In genomic region chr7:100874300-100874576, GRCh38 we compare ENCODE assay signal across 8 cellular contexts. TPM values are rescaled to one million over a fixed set of nuclear protein-coding genes. Genes with fewer than 3 reads are reported as not detected.
DNase-seq lines count a peak whose midpoint lies in the region; ATAC-seq, FAIRE-seq and TF ChIP-seq lines count a peak whose summit lies in the region.

No MANE protein-coding gene starts in this region.

- H3K36me3 Mint-ChIP-seq in activated CD4-positive, alpha-beta T cell treated with anti-CD3 and anti-CD28 coated beads, Interleukin-2, amount 10 ng/mL, durations not matched to agents 7 days and 5 days (ENCODE audit: low read depth), result peaks cover 65% of the 10 kb centered on the region

- POLR2A ChIA-PET in activated CD4-positive, alpha-beta T cell treated with anti-CD3 and anti-CD28 coated beads, Interleukin-2, amount 10 ng/mL, durations not matched to agents 7 days and 5 days (lab: Charles Lee), result interaction anchor here (2.3 kb wide), 1 partner anchor 15 kb away, joined by 18 read pairs; the partner anchor contains the start of gene UFSP1
- POLR2A ChIA-PET in GM12878 (lab: Charles Lee), result interaction anchor here (0.6 to 7.0 kb wide), 2 partner anchors 14 to 200 kb away, joined by 5 to 131 read pairs; partner anchors contain the start of gene UFSP1

- H3K4me1 ChIP-seq in GM12878 (ENCODE audit: control insufficient read depth, insufficient read depth, low read length) (peaks cover 6% of the 10 kb centered on the region; the same call in 1 of the 2 replicates), right lobe of liver (peaks cover 0 to 24% (median 7%) of the 10 kb centered on the region in 4 donors), tibial nerve (peaks cover 0 to 54% (median 26%) of the 10 kb centered on the region in 4 donors)

- H3K9me3 ChIP-seq in GM12878 (replicated peaks; ENCODE audit: control insufficient read depth, insufficient read depth, low read length), result no peaks in the 10 kb centered on the region; the same call in 2 of the 3 replicates
- H3K9me3 ChIP-seq in right lobe of liver, result no peaks in the 10 kb centered on the region
- H3K9me3 ChIP-seq in tibial nerve, result no peaks in the 10 kb centered on the region

- TF ChIP-seq EP300 in GM12878 (IDR thresholded peaks at IDR 0.05; ENCODE audit: borderline replicate concordance in 1 of 2, control insufficient read depth in 1 of 2, low read depth in 2 of 2, low read length in 2 of 2) (no peak), tibial nerve (IDR thresholded peaks at IDR 0.05) (no peak)

- CTCF ChIA-PET in activated CD4-positive, alpha-beta T cell treated with anti-CD3 and anti-CD28 coated beads, Interleukin-2, amount 10 ng/mL, durations not matched to agents 7 days and 5 days (lab: Charles Lee), result interaction anchor here (0.6 to 3.2 kb wide), 4 partner anchors 13 to 1306 kb away, joined by 3 to 23 read pairs (median 4); partner anchors contain the start of gene SLC12A9
- CTCF ChIA-PET in GM12878 (lab: Yijun Ruan, JAX), result interaction anchor here (0.6 to 1.6 kb wide), 2 partner anchors 15 to 269 kb away, joined by 3 to 4 read pairs; partner anchors contain the start of gene UFSP1

- no peak for DNase-seq in activated CD4-positive, alpha-beta T cell treated with anti-CD3 and anti-CD28 coated beads, Interleukin-2, amount 10 ng/mL, durations not matched to agents 7 days and 5 days
- no peak for DNase-seq in activated CD4-positive, alpha-beta T cell treated with anti-CD3 and anti-CD28 coated beads, Interleukin-2, amount 50 U/mL, for 1 hour
- no peak for DNase-seq in GM12878 (ENCODE audit: low read depth, low spot score)
- no peak for DNase-seq in right lobe of liver
- no peak for DNase-seq in tibial nerve (ENCODE audit: low spot score in 2 of 2)
- DNase-seq in epidermal melanocyte (ENCODE audit: insufficient read length, low spot score), result no peak

- H3K27ac ChIP-seq in GM12878 (ENCODE audit: control insufficient read depth, insufficient read depth) (peak overlapping the region; percentile 98), right lobe of liver (peak overlapping the region; percentile 80 to 87 (median 87)), tibial nerve (peak overlapping the region; percentile 84 to 98 (median 95))

- in situ Hi-C loops in GM12878 (cut with MboI), result no loop called here

- ATAC-seq in GM12878 (peak; percentile 6), right lobe of liver (no peak), HG03565 (IDR thresholded peaks at IDR 0.05; ENCODE audit: unreplicated experiment) (no peak), GM18519 (IDR thresholded peaks at IDR 0.05; ENCODE audit: low FRiP score, unreplicated experiment) (no peak)

- H3K9ac ChIP-seq in GM12878 (ENCODE audit: control insufficient read depth, insufficient read depth, low read length), result peak overlapping the region; percentile 98

- no TSS peak for BruUV-seq in GM12878 (replicated peaks; lab: Mats Ljungman, UMichigan)

- no peaks in the 10 kb centered on the region for H3K9me3 Mint-ChIP-seq in activated CD4-positive, alpha-beta T cell treated with anti-CD3 and anti-CD28 coated beads, Interleukin-2, amount 10 ng/mL, durations not matched to agents 7 days and 5 days

- no peak for TF ChIP-seq CTCF in GM12878 (IDR thresholded peaks at IDR 0.05 in 2 of 3, conservative IDR thresholded peaks at IDR 0.05 in 1 of 3; ENCODE audit: control insufficient read depth in 2 of 3, extremely low read depth in 1 of 3, insufficient read depth in 1 of 3, low read depth in 3 of 3, low read length in 3 of 3)
- TF ChIP-seq CTCF in right lobe of liver (IDR thresholded peaks at IDR 0.05), result no peak
- TF ChIP-seq CTCF in tibial nerve (IDR thresholded peaks at IDR 0.05), result no peak

- H3K27me3 ChIP-seq in GM12878 (replicated peaks in 1 of 2; ENCODE audit: control insufficient read depth in 2 of 2, insufficient read depth in 2 of 2, low read length in 1 of 2), result no peaks in the 10 kb centered on the region
- H3K27me3 ChIP-seq in right lobe of liver, result no peaks in the 10 kb centered on the region
- no peaks in the 10 kb centered on the region for H3K27me3 ChIP-seq in tibial nerve

- peak overlapping the region; percentile 99 for H3K4me2 ChIP-seq in GM12878 (ENCODE audit: control insufficient read depth, insufficient read depth)

- TF ChIP-seq POLR2A in GM12878 (IDR thresholded peaks at IDR 0.05; ENCODE audit: low read depth, low read length), result no peak
- TF ChIP-seq POLR2A in right lobe of liver (IDR thresholded peaks at IDR 0.05), result no peak
- TF ChIP-seq POLR2A in tibial nerve (IDR thresholded peaks at IDR 0.05), result no peak

- SMC1A ChIA-PET in GM12878 (lab: Charles Lee; ENCODE audit: uncharacterized antibody, unreplicated experiment), result no interaction called here

- peaks cover 55% of the 10 kb centered on the region for H3K4me1 Mint-ChIP-seq in activated CD4-positive, alpha-beta T cell treated with anti-CD3 and anti-CD28 coated beads, Interleukin-2, amount 10 ng/mL, durations not matched to agents 7 days and 5 days

- peak overlapping the region; percentile 95 for H3K27ac Mint-ChIP-seq in activated CD4-positive, alpha-beta T cell treated with anti-CD3 and anti-CD28 coated beads, Interleukin-2, amount 10 ng/mL, durations not matched to agents 7 days and 5 days

- H3K27me3 Mint-ChIP-seq in activated CD4-positive, alpha-beta T cell treated with anti-CD3 and anti-CD28 coated beads, Interleukin-2, amount 10 ng/mL, durations not matched to agents 7 days and 5 days, result no peaks in the 10 kb centered on the region

- peaks cover 2 to 20% of the 10 kb centered on the region in 2 experiments; a peak in 3 of 4 replicates for H3K36me3 ChIP-seq in GM12878 (ENCODE audit: control insufficient read depth in 2 of 2, insufficient read depth in 2 of 2, low read length in 1 of 2)
- peaks cover 0 to 42% (median 18%) of the 10 kb centered on the region in 4 donors for H3K36me3 ChIP-seq in right lobe of liver
- peaks cover 0 to 59% (median 0%) of the 10 kb centered on the region in 3 donors for H3K36me3 ChIP-seq in tibial nerve

- intact Hi-C loops in GM12878 (cut with micrococcal nuclease; ENCODE audit: unreplicated experiment), result no loop called here
- intact Hi-C loops in right lobe of liver (cut with DNase I), result no loop called here

- H3K79me2 ChIP-seq in GM12878 (ENCODE audit: control insufficient read depth, insufficient read depth, low read length), result peaks cover 53% of the 10 kb centered on the region

- FAIRE-seq in GM12878 (lab: Jason Lieb, UNC), result no peak

- peak overlapping the region; percentile 97 for H3K4me3 Mint-ChIP-seq in activated CD4-positive, alpha-beta T cell treated with anti-CD3 and anti-CD28 coated beads, Interleukin-2, amount 10 ng/mL, durations not matched to agents 7 days and 5 days

- RAD21 ChIA-PET in GM12878 (lab: Charles Lee; ENCODE audit: unreplicated experiment), result no interaction called here

- 83% methylated on average over 8 of the region's 8 CpGs for WGBS in GM12878 (ENCODE audit: insufficient coverage, insufficient replicate concordance, low lambda C conversion rate, missing lambda C conversion rate)
- 55% methylated on average over 4 of the region's 8 CpGs for WGBS in right lobe of liver (ENCODE audit: insufficient coverage, low coverage, low lambda C conversion rate, missing lambda C conversion rate)
- WGBS in tibial nerve, 2 donors, result 47 to 48% methylated on average over 8 of the region's 8 CpGs

- H3K4me3 ChIP-seq in GM12878, result peak overlapping the region; percentile 71
- H3K4me3 ChIP-seq in right lobe of liver, result peak overlapping the region; percentile 89 to 95 (median 92)
- H3K4me3 ChIP-seq in tibial nerve, result peak overlapping the region; percentile 49 to 97 (median 88)

- H2AFZ ChIP-seq in GM12878 (ENCODE audit: control insufficient read depth, low read depth, low read length), result peak overlapping the region; percentile 75; the same call in 1 of the 2 replicates

- TF ChIP-seq RAD21 in GM12878 (IDR thresholded peaks at IDR 0.05; ENCODE audit: insufficient read depth, low read depth, low read length), result no peak

- 0 out of 2 replicates have a peak, but pooled peaks cover 3% of the 10 kb centered on the region for H4K20me1 ChIP-seq in GM12878 (ENCODE audit: control insufficient read depth, insufficient read depth)

RNA-seq across cellular contexts. Expression of gene SRRT, which starts 0.7 kb away (rescaled TPM):
- 100 to 1,000 TPM; 262 to 280 TPM for total RNA-seq in activated CD4-positive, alpha-beta T cell treated with anti-CD3 and anti-CD28 coated beads, Interleukin-2, amount 10 ng/mL, durations not matched to agents 7 days and 5 days
- total RNA-seq in GM12878 (2013; cell fraction: nucleolus; rRNA removed), result 86.6 and 97.1 TPM in 2 replicates
- total RNA-seq in GM12878 (2014; rRNA removed) (94.0 and 104 TPM in 2 replicates), GM12878 (2014; rRNA removed; fragmentation: Illumina TruSeq; extraction: Trizol) (58.3 and 67.6 TPM in 2 replicates), GM12878 (2021) (230 and 254 TPM in 2 replicates), right lobe of liver (10 to 100 TPM; 22.4 to 65.7 (median 49.1) TPM), tibial nerve (100 to 1,000 TPM in 1 of 4 donors, 10 to 100 TPM in 3; 72.6 to 124 (median 88.6) TPM)
- 170 TPM for polyA plus RNA-seq in GM12878 (2011; ENCODE audit: low read depth)
- polyA plus RNA-seq in GM12878 (2011; rRNA removed) (24.2 and 43.9 TPM in 2 replicates), GM12878 (2014; fragmentation: Illumina TruSeq; extraction: Trizol) (69.0 and 120 TPM in 2 replicates), GM12878 (2014; fragmentation: Nextera tagmentation; extraction: Ambion mirVana) (10 to 100 TPM; 11.1 to 33.6 TPM), GM12878 (2014; rRNA removed) (119 and 148 TPM in 2 replicates), GM12878 (2016; fragmentation: Nextera tagmentation; extraction: Ambion mirVana) (100 to 1,000 TPM; 187 to 189 TPM)
- polyA plus RNA-seq in GM12878 (2011; cell fraction: cytosol; rRNA removed), result 44.5 and 51.1 TPM in 2 replicates
- 387 and 494 TPM in 2 replicates for polyA plus RNA-seq in GM12878 (2011; cell fraction: nucleus; rRNA removed)
- 115 and 154 TPM in 2 replicates for polyA plus RNA-seq in GM12878 (2012)
- 31.1 and 33.8 TPM in 2 replicates for polyA minus RNA-seq in GM12878 (2011; rRNA and poly(A)+ RNA removed)
- 38.4 and 40.6 TPM in 2 replicates for polyA minus RNA-seq in GM12878 (2011; cell fraction: cytosol; rRNA and poly(A)+ RNA removed)
- 57.3 and 98.4 TPM in 2 replicates for polyA minus RNA-seq in GM12878 (2011; cell fraction: nucleus; rRNA and poly(A)+ RNA removed)

RNA-seq across cellular contexts. Expression of gene TRIP6, which starts 7.1 kb away (rescaled TPM):
- 10 to 100 TPM; 24.8 to 34.2 TPM for total RNA-seq in activated CD4-positive, alpha-beta T cell treated with anti-CD3 and anti-CD28 coated beads, Interleukin-2, amount 10 ng/mL, durations not matched to agents 7 days and 5 days
- total RNA-seq in GM12878 (2013; cell fraction: nucleolus; rRNA removed), result 23.7 and 24.0 TPM in 2 replicates
- total RNA-seq in GM12878 (2014; rRNA removed), result 26.4 and 32.3 TPM in 2 replicates
- 15.4 and 16.2 TPM in 2 replicates for total RNA-seq in GM12878 (2014; rRNA removed; fragmentation: Illumina TruSeq; extraction: Trizol)
- 45.3 and 47.4 TPM in 2 replicates for total RNA-seq in GM12878 (2021)
- polyA plus RNA-seq in GM12878 (2011; ENCODE audit: low read depth), result 10.0 TPM
- 14.2 and 21.3 TPM in 2 replicates for polyA plus RNA-seq in GM12878 (2011; rRNA removed)
- polyA plus RNA-seq in GM12878 (2011; cell fraction: cytosol; rRNA removed), result 24.6 and 35.7 TPM in 2 replicates
- polyA plus RNA-seq in GM12878 (2011; cell fraction: nucleus; rRNA removed), result 37.9 and 42.2 TPM in 2 replicates
- polyA plus RNA-seq in GM12878 (2012), result 29.8 and 31.4 TPM in 2 replicates
- polyA plus RNA-seq in GM12878 (2014; fragmentation: Illumina TruSeq; extraction: Trizol), result 1.7 and 8.5 TPM in 2 replicates
- 1 to 10 TPM; 2.5 to 7.1 TPM for polyA plus RNA-seq in GM12878 (2014; fragmentation: Nextera tagmentation; extraction: Ambion mirVana)
- polyA plus RNA-seq in GM12878 (2014; rRNA removed), result 36.6 and 40.3 TPM in 2 replicates
- polyA plus RNA-seq in GM12878 (2016; fragmentation: Nextera tagmentation; extraction: Ambion mirVana), result 10 to 100 TPM; 29.7 to 36.5 TPM
- 12.7 and 22.8 TPM in 2 replicates for polyA minus RNA-seq in GM12878 (2011; rRNA and poly(A)+ RNA removed)
- 7.1 and 9.1 TPM in 2 replicates for polyA minus RNA-seq in GM12878 (2011; cell fraction: cytosol; rRNA and poly(A)+ RNA removed)
- polyA minus RNA-seq in GM12878 (2011; cell fraction: nucleus; rRNA and poly(A)+ RNA removed), result 12.3 and 19.0 TPM in 2 replicates
- 10 to 100 TPM; 21.4 to 58.6 (median 43.2) TPM for total RNA-seq in right lobe of liver
- 100 to 1,000 TPM in 1 of 4 donors, 10 to 100 TPM in 3; 63.9 to 119 (median 80.8) TPM for total RNA-seq in tibial nerve

RNA-seq across cellular contexts. Expression of gene UFSP1, which starts 15.3 kb away (rescaled TPM):
- 1 to 10 TPM; 2.3 to 3.1 TPM for total RNA-seq in activated CD4-positive, alpha-beta T cell treated with anti-CD3 and anti-CD28 coated beads, Interleukin-2, amount 10 ng/mL, durations not matched to agents 7 days and 5 days
- 5.4 and 5.8 TPM in 2 replicates for total RNA-seq in GM12878 (2013; cell fraction: nucleolus; rRNA removed)
- total RNA-seq in GM12878 (2014; rRNA removed) (10.6 and 10.8 TPM in 2 replicates), GM12878 (2014; rRNA removed; fragmentation: Illumina TruSeq; extraction: Trizol) (1.3 and 1.6 TPM in 2 replicates), GM12878 (2021) (4.7 and 5.6 TPM in 2 replicates), right lobe of liver (1 to 10 TPM; 1.0 to 3.4 (median 2.1) TPM), tibial nerve (10 to 100 TPM in 1 of 4 donors, 1 to 10 TPM in 3; 2.8 to 13.3 (median 5.0) TPM)
- polyA plus RNA-seq in GM12878 (2011; ENCODE audit: low read depth), result not detected
- polyA plus RNA-seq in GM12878 (2011; rRNA removed) (0.20 and 0.96 TPM in 2 replicates), GM12878 (2014; fragmentation: Illumina TruSeq; extraction: Trizol) (0.48 and 0.75 TPM in 2 replicates), GM12878 (2014; fragmentation: Nextera tagmentation; extraction: Ambion mirVana) (under 1 TPM; 0.14 to 0.57 TPM), GM12878 (2014; rRNA removed) (7.2 and 9.7 TPM in 2 replicates), GM12878 (2016; fragmentation: Nextera tagmentation; extraction: Ambion mirVana) (1 to 10 TPM; 4.0 to 4.6 TPM)
- 0.43 and 1.2 TPM in 2 replicates for polyA plus RNA-seq in GM12878 (2011; cell fraction: cytosol; rRNA removed)
- polyA plus RNA-seq in GM12878 (2011; cell fraction: nucleus; rRNA removed), result 1.9 and 2.5 TPM in 2 replicates
- polyA plus RNA-seq in GM12878 (2012), result 1.0 and 1.2 TPM in 2 replicates
- 1.8 and 2.0 TPM in 2 replicates for polyA minus RNA-seq in GM12878 (2011; rRNA and poly(A)+ RNA removed)
- 1.2 TPM in 1 of 2 replicates, not detected in the other for polyA minus RNA-seq in GM12878 (2011; cell fraction: cytosol; rRNA and poly(A)+ RNA removed)
- polyA minus RNA-seq in GM12878 (2011; cell fraction: nucleus; rRNA and poly(A)+ RNA removed), result 5.0 and 8.5 TPM in 2 replicates

RNA-seq across cellular contexts. Expression of gene ACHE, which starts 21.4 kb away (rescaled TPM):
- not detected for total RNA-seq in activated CD4-positive, alpha-beta T cell treated with anti-CD3 and anti-CD28 coated beads, Interleukin-2, amount 10 ng/mL, durations not matched to agents 7 days and 5 days
- total RNA-seq in GM12878 (2013; cell fraction: nucleolus; rRNA removed), result 7.2 and 9.2 TPM in 2 replicates
- total RNA-seq in GM12878 (2014; rRNA removed), result 1.5 and 1.9 TPM in 2 replicates
- 0.72 and 0.74 TPM in 2 replicates for total RNA-seq in GM12878 (2014; rRNA removed; fragmentation: Illumina TruSeq; extraction: Trizol)
- 5.0 and 5.1 TPM in 2 replicates for total RNA-seq in GM12878 (2021)
- polyA plus RNA-seq in GM12878 (2011; ENCODE audit: low read depth), result 0.52 TPM
- 0.97 and 2.3 TPM in 2 replicates for polyA plus RNA-seq in GM12878 (2011; rRNA removed)
- 1.5 and 2.4 TPM in 2 replicates for polyA plus RNA-seq in GM12878 (2011; cell fraction: cytosol; rRNA removed)
- polyA plus RNA-seq in GM12878 (2011; cell fraction: nucleus; rRNA removed), result 18.9 and 19.2 TPM in 2 replicates
- 2.8 and 3.2 TPM in 2 replicates for polyA plus RNA-seq in GM12878 (2012)
- 0.21 and 0.69 TPM in 2 replicates for polyA plus RNA-seq in GM12878 (2014; fragmentation: Illumina TruSeq; extraction: Trizol)
- polyA plus RNA-seq in GM12878 (2014; fragmentation: Nextera tagmentation; extraction: Ambion mirVana), result under 1 TPM in 1 of 2 experiments, not detected in 1; 0.07 TPM
- 4.5 and 6.7 TPM in 2 replicates for polyA plus RNA-seq in GM12878 (2014; rRNA removed)
- 1 to 10 TPM; 2.3 to 2.5 TPM for polyA plus RNA-seq in GM12878 (2016; fragmentation: Nextera tagmentation; extraction: Ambion mirVana)
- polyA minus RNA-seq in GM12878 (2011; rRNA and poly(A)+ RNA removed), result 0.59 and 1.2 TPM in 2 replicates
- polyA minus RNA-seq in GM12878 (2011; cell fraction: cytosol; rRNA and poly(A)+ RNA removed), result 0.42 and 1.5 TPM in 2 replicates
- 2.3 and 3.5 TPM in 2 replicates for polyA minus RNA-seq in GM12878 (2011; cell fraction: nucleus; rRNA and poly(A)+ RNA removed)
- 1 to 10 TPM in 5 of 6 experiments, under 1 TPM in 1; 0.59 to 6.0 (median 3.0) TPM for total RNA-seq in right lobe of liver
- 1 to 10 TPM in 1 of 4 donors, not detected in 3; 3.0 TPM for total RNA-seq in tibial nerve

RNA-seq across cellular contexts. Expression of gene SLC12A9, which starts 21.7 kb away (rescaled TPM):
- total RNA-seq in activated CD4-positive, alpha-beta T cell treated with anti-CD3 and anti-CD28 coated beads, Interleukin-2, amount 10 ng/mL, durations not matched to agents 7 days and 5 days, result 10 to 100 TPM; 44.1 to 49.1 TPM
- total RNA-seq in GM12878 (2013; cell fraction: nucleolus; rRNA removed), result 21.5 and 26.6 TPM in 2 replicates
- 11.1 and 16.7 TPM in 2 replicates for total RNA-seq in GM12878 (2014; rRNA removed)
- total RNA-seq in GM12878 (2014; rRNA removed; fragmentation: Illumina TruSeq; extraction: Trizol), result 5.5 and 6.3 TPM in 2 replicates
- total RNA-seq in GM12878 (2021), result 16.5 and 18.5 TPM in 2 replicates
- polyA plus RNA-seq in GM12878 (2011; ENCODE audit: low read depth), result 3.9 TPM
- 8.6 and 15.3 TPM in 2 replicates for polyA plus RNA-seq in GM12878 (2011; rRNA removed)
- polyA plus RNA-seq in GM12878 (2011; cell fraction: cytosol; rRNA removed), result 14.5 and 20.6 TPM in 2 replicates
- 53.9 and 65.6 TPM in 2 replicates for polyA plus RNA-seq in GM12878 (2011; cell fraction: nucleus; rRNA removed)
- 11.3 and 13.5 TPM in 2 replicates for polyA plus RNA-seq in GM12878 (2012)
- polyA plus RNA-seq in GM12878 (2014; fragmentation: Illumina TruSeq; extraction: Trizol), result 4.3 and 10.9 TPM in 2 replicates
- under 1 TPM; 0.24 to 0.35 TPM for polyA plus RNA-seq in GM12878 (2014; fragmentation: Nextera tagmentation; extraction: Ambion mirVana)
- 18.5 and 24.3 TPM in 2 replicates for polyA plus RNA-seq in GM12878 (2014; rRNA removed)
- polyA plus RNA-seq in GM12878 (2016; fragmentation: Nextera tagmentation; extraction: Ambion mirVana), result 1 to 10 TPM; 5.0 to 7.8 TPM
- 7.6 and 16.3 TPM in 2 replicates for polyA minus RNA-seq in GM12878 (2011; rRNA and poly(A)+ RNA removed)
- 5.8 and 6.3 TPM in 2 replicates for polyA minus RNA-seq in GM12878 (2011; cell fraction: cytosol; rRNA and poly(A)+ RNA removed)
- 7.0 and 10.4 TPM in 2 replicates for polyA minus RNA-seq in GM12878 (2011; cell fraction: nucleus; rRNA and poly(A)+ RNA removed)
- 10 to 100 TPM in 2 of 6 experiments, 1 to 10 TPM in 4; 7.1 to 10.6 (median 9.2) TPM for total RNA-seq in right lobe of liver
- total RNA-seq in tibial nerve, result 10 to 100 TPM; 11.8 to 36.8 (median 32.1) TPM
